In genomic region chr2:86772626-86773025, GRCh38 we compare ENCODE assay signal across 19 cellular contexts. TPM values are rescaled to one million over a fixed set of nuclear protein-coding genes. Genes with fewer than 3 reads are reported as not detected.
A peak's percentile ranks its signal among the peaks of the same experiment; 100 is the strongest.
DNase-seq lines count a peak whose midpoint lies in the region; TF ChIP-seq lines count a peak whose summit lies in the region.
"Had no signal": no experiment of that assay in that cellular context is flagged by ENCODE, and none has a peak within 500 bp of the region (broad histone marks: within the 10 kb centered on the region; RNA-seq: fewer than 3 reads in every experiment).

No MANE protein-coding gene starts in this region.

- TF ChIP-seq POLR2A in thyroid gland (IDR thresholded peaks at IDR 0.05), result no peak

- H3K27ac Mint-ChIP-seq in osteocyte (ENCODE audit: unreplicated experiment), result no peak overlapping the region
- H3K27ac Mint-ChIP-seq: CD4-positive, alpha-beta T cell had no signal

- peaks cover 77% of the 10 kb centered on the region for H3K36me3 ChIP-seq in OCI-LY7 (ENCODE audit: insufficient read depth, low read length)
- no peaks in the 10 kb centered on the region for H3K36me3 ChIP-seq in parathyroid adenoma (ENCODE audit: control insufficient read depth, insufficient read depth, low read length)
- peaks cover 0 to 6% of the 10 kb centered on the region in 2 donors for H3K36me3 ChIP-seq in thyroid gland

- H3K4me1 ChIP-seq in OCI-LY7 (ENCODE audit: insufficient read depth, low read length, poor library complexity, severe bottlenecking) (peaks cover 6% of the 10 kb centered on the region), parathyroid adenoma (peaks cover 11% of the 10 kb centered on the region), thyroid gland (peaks cover 11 to 14% of the 10 kb centered on the region in 2 donors)

- H2AFZ ChIP-seq in OCI-LY7 (ENCODE audit: low read length) (no peak overlapping the region), parathyroid adenoma (no peak overlapping the region)
- H2AFZ ChIP-seq: GM23248 had no signal

- H3K4me2 ChIP-seq in OCI-LY7 (ENCODE audit: low read length) (peak overlapping the region; percentile 8; the same call in 1 of the 2 replicates), parathyroid adenoma (ENCODE audit: low read length) (no peak overlapping the region)

- H3K9me2 ChIP-seq in OCI-LY7 (ENCODE audit: insufficient read depth, low read length), result no peaks in the 10 kb centered on the region

- BruUV-seq in OCI-LY7 (replicated peaks; lab: Mats Ljungman, UMichigan), result no TSS peak

- no peaks in the 10 kb centered on the region for H3K9me3 Mint-ChIP-seq in osteocyte (ENCODE audit: unreplicated experiment)
- H3K9me3 Mint-ChIP-seq: CD14-positive monocyte; CD4-positive, alpha-beta T cell; CD8-positive, alpha-beta memory T cell had no signal

- H3K27me3 Mint-ChIP-seq in osteocyte (ENCODE audit: unreplicated experiment), result no peaks in the 10 kb centered on the region
- H3K27me3 Mint-ChIP-seq: CD4-positive, alpha-beta T cell; CD8-positive, alpha-beta memory T cell had no signal

- H3K27ac ChIP-seq in OCI-LY7 (ENCODE audit: low read depth, low read length, poor library complexity, severe bottlenecking), result no peak overlapping the region
- peak overlapping the region; percentile 34 for H3K27ac ChIP-seq in parathyroid adenoma
- peak overlapping the region; percentile 33 to 62 (median 43) for H3K27ac ChIP-seq in thyroid gland
- H3K27ac ChIP-seq: GM23248 had no signal

- TF ChIP-seq CTCF in OCI-LY7 (conservative IDR thresholded peaks at IDR 0.05; ENCODE audit: low read length), result no peak
- no peak for TF ChIP-seq CTCF in parathyroid adenoma (IDR thresholded peaks at IDR 0.05)
- TF ChIP-seq CTCF in thyroid gland (IDR thresholded peaks at IDR 0.05), result no peak
- no peak for TF ChIP-seq CTCF in osteocyte (IDR thresholded peaks at IDR 0.05)

- DNase-seq in OCI-LY7 (ENCODE audit: low spot score) (peak; percentile 9), thyroid gland (peak; percentile 87 to 91), osteocyte (ENCODE audit: extremely low spot score, unreplicated experiment) (no peak), posterior vena cava (ENCODE audit: low spot score) (no peak)
- no peak for DNase-seq in activated CD8-positive, alpha-beta memory T cell treated with anti-CD3 and anti-CD28 coated beads for 24 hours
- DNase-seq: CD4-positive, alpha-beta T cell; CD8-positive, alpha-beta memory T cell; DMS 273 treated with DMSO at 0.1 percent for 48 hours; DMS79; EL; GDM1; GM23248; H7; HCEC 1CT had no signal

- no peak overlapping the region for H3K4me3 ChIP-seq in OCI-LY7 (ENCODE audit: low read depth, low read length, poor library complexity, severe bottlenecking)
- H3K4me3 ChIP-seq in parathyroid adenoma (ENCODE audit: low read depth, low read length), result no peak overlapping the region
- H3K4me3 ChIP-seq in thyroid gland (replicated peaks in 1 of 3), result no peak overlapping the region
- H3K4me3 ChIP-seq: GM12878, GM23248 had no signal

- H3K36me3 Mint-ChIP-seq in osteocyte (ENCODE audit: unreplicated experiment), result peaks cover 39% of the 10 kb centered on the region

- H3K9me3 ChIP-seq in OCI-LY7 (ENCODE audit: low read length) (no peaks in the 10 kb centered on the region), parathyroid adenoma (ENCODE audit: control insufficient read depth, low read length) (no peaks in the 10 kb centered on the region), thyroid gland (no peaks in the 10 kb centered on the region)

- no peaks in the 10 kb centered on the region for H3K79me2 ChIP-seq in OCI-LY7 (ENCODE audit: insufficient read depth, low read depth, low read length)
- no peaks in the 10 kb centered on the region for H3K79me2 ChIP-seq in parathyroid adenoma

- no peaks in the 10 kb centered on the region for H4K20me1 ChIP-seq in OCI-LY7 (ENCODE audit: insufficient read depth, low read length)

- H3K4me3 Mint-ChIP-seq in osteocyte (ENCODE audit: unreplicated experiment), result no peak overlapping the region
- H3K4me3 Mint-ChIP-seq: CD14-positive monocyte; CD4-positive, alpha-beta T cell; CD8-positive, alpha-beta memory T cell had no signal

- no peak overlapping the region for H3K9ac ChIP-seq in parathyroid adenoma
- H3K9ac ChIP-seq: GM23248 had no signal

- 30 to 32% methylated on average over 4 of the region's 4 CpGs for WGBS in thyroid gland, 2 donors

- CTCF ChIA-PET in OCI-LY7 (lab: Charles Lee; ENCODE audit: unreplicated experiment), result no interaction called here

- intact Hi-C loops in OCI-LY7 (cut with micrococcal nuclease; ENCODE audit: unreplicated experiment), result no loop called here
- intact Hi-C loops in thyroid gland (cut with DNase I), result no loop called here
- intact Hi-C loops in posterior vena cava (cut with DNase I), result no loop called here

- POLR2A ChIA-PET in OCI-LY7 (lab: Charles Lee), result no interaction called here

- H3K4me1 Mint-ChIP-seq in osteocyte (ENCODE audit: unreplicated experiment), result no peaks in the 10 kb centered on the region
- H3K4me1 Mint-ChIP-seq: CD14-positive monocyte had no signal

- H3K27me3 ChIP-seq in parathyroid adenoma (ENCODE audit: control insufficient read depth, insufficient read depth, low read length) (no peaks in the 10 kb centered on the region), thyroid gland (no peaks in the 10 kb centered on the region)

RNA-seq across cellular contexts. Expression of gene CD8A, which starts 18.1 kb away (rescaled TPM):
- not detected in 2 replicates for total RNA-seq in OCI-LY7 (2014; rRNA removed; shearing (Covaris generic))
- total RNA-seq in OCI-LY7 (2022) (not detected in 2 replicates), thyroid gland (1 to 10 TPM; 1.2 to 4.3 (median 2.3) TPM), osteocyte (not detected in 2 replicates), posterior vena cava (1 to 10 TPM; 1.3 to 1.9 TPM)
- total RNA-seq: A172, A673, H7 had no signal

RNA-seq across cellular contexts. Expression of gene RMND5A, which starts 52.5 kb away (rescaled TPM):
- 55.2 and 60.6 TPM in 2 replicates for total RNA-seq in OCI-LY7 (2014; rRNA removed; shearing (Covaris generic))
- total RNA-seq in OCI-LY7 (2022), result 62.7 and 73.7 TPM in 2 replicates
- total RNA-seq in thyroid gland, result 10 to 100 TPM; 29.0 to 45.5 (median 41.0) TPM
- total RNA-seq in osteocyte, result 24.3 and 25.8 TPM in 2 replicates
- 10 to 100 TPM; 20.3 to 22.9 TPM for total RNA-seq in posterior vena cava

Comparison
In these comparisons a context has a peak if more than half of its experiments do, and no peak if none do; other contexts are left out.
1. DNase-seq: peak in OCI-LY7 (single experiment) and thyroid gland (2 of 2); none in osteocyte (single experiment), activated CD8-positive, alpha-beta memory T cell treated with anti-CD3 and anti-CD28 coated beads for 24 hours (single experiment) and posterior vena cava (single experiment).